In genomic region chr2:24792542-24792873, GRCh38 we compare ENCODE assay signal across 8 cellular contexts. TPM values are rescaled to one million over a fixed set of nuclear protein-coding genes. Genes with fewer than 3 reads are reported as not detected.
A peak's percentile ranks its signal among the peaks of the same experiment; 100 is the strongest.
DNase-seq lines count a peak whose midpoint lies in the region; ATAC-seq and TF ChIP-seq lines count a peak whose summit lies in the region.

No MANE protein-coding gene starts in this region.

- peaks cover 31% of the 10 kb centered on the region for H3K4me1 Mint-ChIP-seq in GM23338

- H3K27ac Mint-ChIP-seq in GM23338: peak overlapping the region; percentile 100

- H3K4me2 ChIP-seq in GM23338 (peak overlapping the region; percentile 94), skeletal muscle satellite cell (ENCODE audit: low read length) (peak overlapping the region; percentile 86)

- H2AFZ ChIP-seq in GM23338: peak overlapping the region; percentile 79

- DNase-seq in GM23338 (ENCODE audit: low spot score) (no peak), foreskin fibroblast (no peak), DMS79 treated with DMSO at 0.1 percent for 48 hours (lab: John Stamatoyannopoulos, UW) (no peak), posterior cingulate gyrus (no peak)

- no peaks in the 10 kb centered on the region for H3K9me3 Mint-ChIP-seq in GM23338

- no peaks in the 10 kb centered on the region for H3K9me2 ChIP-seq in GM23338 (ENCODE audit: insufficient read depth)

- no peaks in the 10 kb centered on the region for H3K27me3 ChIP-seq in GM23338 (ENCODE audit: insufficient read depth)
- H3K27me3 ChIP-seq in skeletal muscle satellite cell (ENCODE audit: control insufficient read depth, insufficient read depth, low read length): no peaks in the 10 kb centered on the region

- ATAC-seq in GM23338 (no peak), SK-N-SH treated with all-trans-retinoic acid at 6 μM for 48 hours (no peak), HG02759 (IDR thresholded peaks at IDR 0.05; ENCODE audit: unreplicated experiment) (no peak), HG03439 (IDR thresholded peaks at IDR 0.05; ENCODE audit: unreplicated experiment) (no peak)

- H4K20me1 ChIP-seq in GM23338 (replicated peaks; ENCODE audit: insufficient read depth): peaks cover 22% of the 10 kb centered on the region

- H3K4me1 ChIP-seq in GM23338 (ENCODE audit: insufficient read depth) (peaks cover 27% of the 10 kb centered on the region), skeletal muscle satellite cell (ENCODE audit: control insufficient read depth, insufficient read depth, low read length) (peaks cover 12% of the 10 kb centered on the region)

- H3K27ac ChIP-seq in GM23338 (ENCODE audit: low read depth): peak overlapping the region; percentile 98

- H3K36me3 Mint-ChIP-seq in GM23338 (ENCODE audit: low read depth): peaks cover 40% of the 10 kb centered on the region

- H3K4me3 ChIP-seq in GM23338 (peak overlapping the region; percentile 80), foreskin fibroblast (ENCODE audit: low read depth in 1 of 2, low read length in 2 of 2) (peak overlapping the region; percentile 81 to 90), skeletal muscle satellite cell (ENCODE audit: low read length) (peak overlapping the region; percentile 91)

- H3K9ac ChIP-seq in skeletal muscle satellite cell (ENCODE audit: low read depth, low read length): peak overlapping the region; percentile 98

- H3K4me3 Mint-ChIP-seq in GM23338: peak overlapping the region; percentile 98

- no peak; a peak in 1 of 4 replicates for TF ChIP-seq CTCF in GM23338 (conservative IDR thresholded peaks at IDR 0.05; ENCODE audit: low read depth in 2 of 2)
- no peak for TF ChIP-seq CTCF in foreskin fibroblast (IDR thresholded peaks at IDR 0.05; ENCODE audit: low read depth, low read length)

- intact Hi-C loops in posterior cingulate gyrus (cut with DNase I): loop anchor here (2.0 kb wide), 1 partner anchor 302 kb away; the partner anchor contains the start of gene NCOA1

- H3K36me3 ChIP-seq in GM23338 (ENCODE audit: insufficient read depth): no peaks in the 10 kb centered on the region
- H3K36me3 ChIP-seq in skeletal muscle satellite cell (ENCODE audit: insufficient read depth, low read length): no peaks in the 10 kb centered on the region

- no peaks in the 10 kb centered on the region for H3K9me3 ChIP-seq in skeletal muscle satellite cell (replicated peaks; ENCODE audit: low read length)

- peaks cover 41% of the 10 kb centered on the region for H3K79me2 ChIP-seq in GM23338 (replicated peaks; ENCODE audit: insufficient read depth)

- H3F3A ChIP-seq in GM23338 (replicated peaks; ENCODE audit: low read depth): no peaks in the 10 kb centered on the region

- peaks cover 15% of the 10 kb centered on the region for H3K27me3 Mint-ChIP-seq in GM23338 (ENCODE audit: insufficient read depth, low read depth, poor library complexity)

TF ChIP-seq in GM23338, 12 proteins besides CTCF, POLR2A, EP300 and RAD21:
- TF ChIP-seq STAT1 (IDR thresholded peaks at IDR 0.05; ENCODE audit: unreplicated experiment): no peak
- TF ChIP-seq POLR2AphosphoS5 (IDR thresholded peaks at IDR 0.05; ENCODE audit: low read depth): no peak

TF ChIP-seq in SK-N-SH treated with all-trans-retinoic acid at 6 μM for 48 hours, 23 proteins besides CTCF, POLR2A, EP300 and RAD21:
- TF ChIP-seq SNAI2 (CRISPR knock-in tag; IDR thresholded peaks at IDR 0.05) (no peak), ESRRG (CRISPR knock-in tag; IDR thresholded peaks at IDR 0.05) (no peak), TCF4 (CRISPR knock-in tag; IDR thresholded peaks at IDR 0.05; ENCODE audit: borderline replicate concordance) (peak; percentile 35; the same call in 1 of the 2 replicates), GLIS3 (CRISPR knock-in tag; IDR thresholded peaks at IDR 0.05) (no peak), CREB5 (CRISPR knock-in tag; IDR thresholded peaks at IDR 0.05; ENCODE audit: low read depth) (no peak), CSRNP3 (CRISPR knock-in tag; IDR thresholded peaks at IDR 0.05) (no peak), POU6F1 (CRISPR knock-in tag; IDR thresholded peaks at IDR 0.05; ENCODE audit: borderline replicate concordance, low read depth) (no peak)

RNA-seq across cellular contexts. Expression of gene PTRHD1, which starts 0.7 kb away (rescaled TPM):
- 27.1 and 46.9 TPM in 2 replicates for total RNA-seq in GM23338 (2014; rRNA removed; shearing (Covaris generic))
- polyA plus RNA-seq in GM23338 (2016; fragmentation: Nextera tagmentation; extraction: Ambion mirVana): 105 and 128 TPM in 2 replicates
- 18.5 and 23.8 TPM in 2 replicates for total RNA-seq in skeletal muscle satellite cell (2012; rRNA removed)

RNA-seq across cellular contexts. Expression of gene CENPO, which starts 0.7 kb away (rescaled TPM):
- 44.7 and 44.8 TPM in 2 replicates for total RNA-seq in GM23338 (2014; rRNA removed; shearing (Covaris generic))
- polyA plus RNA-seq in GM23338 (2016; fragmentation: Nextera tagmentation; extraction: Ambion mirVana): 27.0 and 27.1 TPM in 2 replicates
- 19.8 and 23.2 TPM in 2 replicates for total RNA-seq in skeletal muscle satellite cell (2012; rRNA removed)
